In genomic region chr13:102591988-102592781, GRCh38 we compare ENCODE assay signal across 8 cellular contexts. TPM values are rescaled to one million over a fixed set of nuclear protein-coding genes. Genes with fewer than 3 reads are reported as not detected.
A peak's percentile ranks its signal among the peaks of the same experiment; 100 is the strongest.
DNase-seq lines count a peak whose midpoint lies in the region; ATAC-seq and TF ChIP-seq lines count a peak whose summit lies in the region.

No MANE protein-coding gene starts in this region.

- H3K27me3 ChIP-seq in sigmoid colon = no peaks in the 10 kb centered on the region

- no peak for TF ChIP-seq POLR2A in sigmoid colon (IDR thresholded peaks at IDR 0.05)

- DNase-seq in NCI-H1105 treated with DMSO at 0.1 percent for 48 hours (lab: John Stamatoyannopoulos, UW) = peak; percentile 69
- DNase-seq in T-helper 9 cell = peak; percentile 60
- DNase-seq in astrocyte of the spinal cord (ENCODE audit: low read depth, low spot score) = peak; percentile 72
- peak; percentile 53 for DNase-seq in iPS DF 4.7 (ENCODE audit: extremely low read depth, low spot score)
- peak; percentile 91 for DNase-seq in sigmoid colon
- no peak for DNase-seq in GM19240 (ENCODE audit: insufficient read length, low spot score)

- TF ChIP-seq CTCF in GM12875 (IDR thresholded peaks at IDR 0.05; ENCODE audit: borderline replicate concordance, insufficient read depth, low read depth, low read length) = peak; percentile 75
- peak; percentile 79 for TF ChIP-seq CTCF in astrocyte of the spinal cord (IDR thresholded peaks at IDR 0.05; ENCODE audit: low read depth, low read length)
- peak; percentile 27 to 58 (median 39) for TF ChIP-seq CTCF in sigmoid colon (IDR thresholded peaks at IDR 0.05)

- in situ Hi-C loops in astrocyte of the spinal cord (cut with HindIII; ENCODE audit: low sequenced_read_pairs) = no loop called here

- H3K36me3 ChIP-seq in sigmoid colon = no peaks in the 10 kb centered on the region

- intact Hi-C loops in sigmoid colon (cut with DNase I) = loop anchor here (2.0 kb wide), 1 partner anchor 207 kb away; the partner anchor contains the start of genes BIVM and POGLUT2

- H3K27ac ChIP-seq in sigmoid colon = peak overlapping the region; percentile 77 to 87 (median 80)

- 0 to 1% methylated on average over 36 of the region's 36 CpGs for WGBS in sigmoid colon, 2 donors

- peak; percentile 34 for ATAC-seq in HG02623 (IDR thresholded peaks at IDR 0.05; ENCODE audit: unreplicated experiment)

- TF ChIP-seq EP300 in sigmoid colon (IDR thresholded peaks at IDR 0.05) = no peak

- peak overlapping the region; percentile 90 for H3K4me3 ChIP-seq in GM12875 (ENCODE audit: low read depth, low read length)
- H3K4me3 ChIP-seq in astrocyte of the spinal cord (ENCODE audit: low read depth, low read length) = peak overlapping the region; percentile 61
- H3K4me3 ChIP-seq in sigmoid colon = peak overlapping the region; percentile 30 to 60 (median 58)

- H3K9me3 ChIP-seq in sigmoid colon = no peaks in the 10 kb centered on the region

- H3K4me1 ChIP-seq in sigmoid colon = peaks cover 0 to 25% (median 18%) of the 10 kb centered on the region in 4 donors

RNA-seq across cellular contexts. Expression of gene TPP2, which starts 4.6 kb away (rescaled TPM):
- total RNA-seq in sigmoid colon = 10 to 100 TPM; 33.0 to 54.2 (median 37.3) TPM
- polyA plus RNA-seq in sigmoid colon = 10 to 100 TPM; 11.4 to 23.9 (median 14.6) TPM
